Comparison of ENCODE assay signal across 1 cellular context in genomic region chr13:113320226-113320875, GRCh38.
TF ChIP-seq lines count a peak whose summit lies in the region.

No MANE protein-coding gene starts in this region.

TF ChIP-seq in HepG2, 621 proteins besides CTCF, POLR2A, EP300 and RAD21:
- TF ChIP-seq ZNF354B (CRISPR knock-in tag; IDR thresholded peaks at IDR 0.05), result no peak
- peak; percentile 32 for TF ChIP-seq AGO2 (optimal IDR thresholded peaks at IDR 0.05; ENCODE audit: low read depth, low read length)
- peak; percentile 47 for TF ChIP-seq SRSF1 (optimal IDR thresholded peaks at IDR 0.05; ENCODE audit: low read depth, low read length)
